ENCODE assay signal across 8 cellular contexts in the genomic region with DNA sequence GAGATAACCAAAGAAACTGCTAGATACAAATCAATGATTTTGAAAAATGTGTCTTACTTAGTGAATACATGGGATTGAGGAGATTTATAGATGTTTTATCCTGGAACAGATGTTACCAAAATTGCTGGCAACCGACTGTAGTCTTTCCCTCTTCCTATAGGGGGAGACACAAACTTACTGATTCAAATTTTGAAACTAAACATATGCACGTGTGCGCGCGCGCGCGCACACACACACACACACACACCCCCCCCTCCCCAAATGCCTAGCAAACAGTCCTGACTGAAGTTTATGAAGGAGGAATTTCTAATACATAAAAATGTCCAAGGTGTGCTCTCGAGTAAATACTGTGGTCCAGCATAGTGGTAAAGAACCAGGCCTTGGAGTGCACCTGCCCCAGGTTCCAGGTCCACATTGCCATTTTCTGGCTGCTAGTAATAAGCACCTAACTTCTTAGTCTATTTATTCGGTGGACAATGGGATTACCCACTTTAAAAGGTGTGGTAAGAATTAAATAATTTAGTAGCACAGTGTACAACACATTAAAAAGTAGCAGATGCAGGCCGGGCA. TPM values are rescaled to one million over a fixed set of nuclear protein-coding genes. Genes with fewer than 3 reads are reported as not detected.
A peak's percentile ranks its signal among the peaks of the same experiment; 100 is the strongest.
DNase-seq lines count a peak whose midpoint lies in the region; ATAC-seq, FAIRE-seq and TF ChIP-seq lines count a peak whose summit lies in the region.

No MANE protein-coding gene starts in this region.

- in situ Hi-C loops in gastrocnemius medialis (cut with MboI; ENCODE audit: low sequenced_read_pairs in 4 of 4), result no loop called here

- TF ChIP-seq CTCF in Calu3 (IDR thresholded peaks at IDR 0.05; ENCODE audit: unreplicated experiment) (peak; percentile 67), gastrocnemius medialis (IDR thresholded peaks at IDR 0.05 in 4 of 5, conservative IDR thresholded peaks at IDR 0.05 in 1 of 5) (peak; percentile 35 to 59 (median 46))

- no peaks in the 10 kb centered on the region for H3K27me3 Mint-ChIP-seq in Calu3 (ENCODE audit: unreplicated experiment)

- peak overlapping the region; percentile 73 to 89 (median 86) for H3K27ac ChIP-seq in gastrocnemius medialis

- no peaks in the 10 kb centered on the region for H3K9me3 ChIP-seq in gastrocnemius medialis

- CTCF ChIA-PET in Calu3 (lab: Charles Lee), result no interaction called here

- H3K4me3 ChIP-seq in gastrocnemius medialis, result no peak overlapping the region

- H3K27me3 ChIP-seq in gastrocnemius medialis, result no peaks in the 10 kb centered on the region

- no peak overlapping the region for H3K27ac Mint-ChIP-seq in Calu3 (ENCODE audit: unreplicated experiment)

- peaks cover 32 to 36% of the 10 kb centered on the region in 2 donors for H3K4me1 ChIP-seq in gastrocnemius medialis

- no TSS peak for BruUV-seq in Calu3 (replicated peaks; lab: Mats Ljungman, UMichigan)

- no peaks in the 10 kb centered on the region for H3K9me3 Mint-ChIP-seq in Calu3 (ENCODE audit: low read depth, unreplicated experiment)

- H3K4me1 Mint-ChIP-seq in Calu3 (ENCODE audit: low read depth, unreplicated experiment), result no peaks in the 10 kb centered on the region

- intact Hi-C loops in Calu3 (cut with micrococcal nuclease; ENCODE audit: unreplicated experiment) (no loop called here), gastrocnemius medialis (cut with DNase I; ENCODE audit: low total_unique reads) (loop anchor here (1.0 to 2.0 kb wide), 2 partner anchors 125 to 154 kb away; a partner anchor contains a TSS)

- no peak overlapping the region for H3K4me3 Mint-ChIP-seq in Calu3 (ENCODE audit: low read depth, unreplicated experiment)

- no peak for TF ChIP-seq POLR2A in gastrocnemius medialis (IDR thresholded peaks at IDR 0.05)
- no peak for TF ChIP-seq POLR2A in H54 (IDR thresholded peaks at IDR 0.05; ENCODE audit: low read depth, low read length)

- DNase-seq in Calu3 (no peak), HTR-8/SVneo (ENCODE audit: insufficient read length, low spot score) (peak; percentile 37), fibroblast of peridontal ligament (ENCODE audit: extremely low read depth) (peak; percentile 67), gastrocnemius medialis (no peak), cerebellum (ENCODE audit: low spot score) (no peak), H54 (ENCODE audit: insufficient read length, low spot score) (no peak)
- DNase-seq in activated CD4-positive, alpha-beta T cell treated with anti-CD3 and anti-CD28 coated beads for 48 hours, result peak; percentile 49

- H3K36me3 Mint-ChIP-seq in Calu3 (ENCODE audit: insufficient read depth, unreplicated experiment), result peaks cover 56% of the 10 kb centered on the region

- FAIRE-seq in HTR-8/SVneo (lab: Jason Lieb, UNC) (no peak), H54 (lab: Jason Lieb, UNC) (no peak)

- peaks cover 0 to 85% of the 10 kb centered on the region in 2 donors for H3K36me3 ChIP-seq in gastrocnemius medialis

- ATAC-seq in gastrocnemius medialis (no peak), GM21381 (IDR thresholded peaks at IDR 0.05; ENCODE audit: unreplicated experiment) (no peak)

RNA-seq across cellular contexts. Expression of a gene that starts 18.5 kb away (rescaled TPM):
- total RNA-seq in Calu3 (2022) (6.7 and 8.8 TPM in 2 replicates), gastrocnemius medialis (1 to 10 TPM in 2 of 4 donors, under 1 TPM in 2; 0.78 to 1.9 (median 1.3) TPM), cerebellum (6.6 TPM)

RNA-seq across cellular contexts. Expression of a gene that starts 44.3 kb away (rescaled TPM):
- total RNA-seq in Calu3 (2022) (40.0 and 43.5 TPM in 2 replicates), gastrocnemius medialis (10 to 100 TPM in 1 of 4 donors, 1 to 10 TPM in 3; 7.2 to 10.2 (median 9.1) TPM), cerebellum (39.7 TPM)

Comparison
In these comparisons a context has a peak if more than half of its experiments do, and no peak if none do; other contexts are left out.
1. DNase-seq: peak in HTR-8/SVneo (single experiment), activated CD4-positive, alpha-beta T cell treated with anti-CD3 and anti-CD28 coated beads for 48 hours (single experiment) and fibroblast of peridontal ligament (single experiment); none in Calu3 (single experiment), gastrocnemius medialis (0 of 2), cerebellum (single experiment) and H54 (single experiment).